Comparison of ENCODE assay signal across 1 cellular context in genomic region chr16:15950167-15950854, GRCh38.
TF ChIP-seq lines count a peak whose summit lies in the region.

No MANE protein-coding gene starts in this region.

TF ChIP-seq in GM23338, 12 proteins besides CTCF, POLR2A, EP300 and RAD21 (continued from another document):
- no peak for TF ChIP-seq ETS1 (IDR thresholded peaks at IDR 0.05)
- TF ChIP-seq JUNB (IDR thresholded peaks at IDR 0.05; ENCODE audit: unreplicated experiment), result no peak
- TF ChIP-seq STAT1 (IDR thresholded peaks at IDR 0.05; ENCODE audit: unreplicated experiment), result no peak
- no peak for TF ChIP-seq ZNF114 (CRISPR knock-in tag; IDR thresholded peaks at IDR 0.05)
- no peak for TF ChIP-seq EZH2 (IDR thresholded peaks at IDR 0.05; ENCODE audit: low read depth, unreplicated experiment)
- TF ChIP-seq CREB1 (CRISPR knock-in tag; IDR thresholded peaks at IDR 0.05; ENCODE audit: low read depth), result no peak
- no peak for TF ChIP-seq ZNF331 (CRISPR knock-in tag; IDR thresholded peaks at IDR 0.05; ENCODE audit: low read depth)
TF ChIP-seq in GM23338: peak in this region for 0.
